Comparison of ENCODE assay signal across 1 cellular context in the genomic region with DNA sequence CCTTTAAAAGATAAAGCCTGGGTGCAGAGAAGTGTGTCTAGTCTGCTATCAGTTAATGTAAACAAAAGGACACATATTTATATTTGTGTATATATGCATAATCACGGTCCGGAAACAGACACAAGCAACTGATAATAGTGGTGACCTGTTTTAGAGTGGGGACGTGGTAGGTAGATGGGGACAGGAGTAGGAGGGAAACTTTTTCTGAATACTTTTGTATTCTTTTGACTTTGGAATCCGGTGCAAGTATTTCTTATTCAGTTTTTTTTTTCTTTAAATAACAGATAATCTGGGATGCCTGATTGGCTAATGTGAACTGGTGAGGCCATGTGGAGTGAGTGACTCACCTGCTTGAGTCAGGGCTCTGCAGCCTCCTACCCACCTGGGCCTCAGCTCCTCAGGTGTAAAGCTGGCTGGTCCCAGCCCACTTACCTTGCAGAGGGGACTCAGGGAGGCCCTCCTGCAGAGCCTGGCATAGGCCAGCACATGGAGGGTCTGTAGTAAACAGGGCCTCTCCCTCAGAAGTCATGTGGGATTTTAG.
TF ChIP-seq lines count a peak whose summit lies in the region.

No MANE protein-coding gene starts in this region.

TF ChIP-seq in K562, 482 proteins besides CTCF, POLR2A, EP300 and RAD21 (continued from another document and continues in another):
- peak; percentile 38; the same call in 1 of the 2 replicates for TF ChIP-seq NCOA1 (IDR thresholded peaks at IDR 0.05; ENCODE audit: low read depth)
- TF ChIP-seq, protein P1, sequence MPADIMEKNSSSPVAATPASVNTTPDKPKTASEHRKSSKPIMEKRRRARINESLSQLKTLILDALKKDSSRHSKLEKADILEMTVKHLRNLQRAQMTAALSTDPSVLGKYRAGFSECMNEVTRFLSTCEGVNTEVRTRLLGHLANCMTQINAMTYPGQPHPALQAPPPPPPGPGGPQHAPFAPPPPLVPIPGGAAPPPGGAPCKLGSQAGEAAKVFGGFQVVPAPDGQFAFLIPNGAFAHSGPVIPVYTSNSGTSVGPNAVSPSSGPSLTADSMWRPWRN (IDR thresholded peaks at IDR 0.05; ENCODE audit: low read depth), result peak; percentile 86
- no peak for TF ChIP-seq POLR3A (IDR thresholded peaks at IDR 0.05; ENCODE audit: borderline replicate concordance, extremely low read depth, insufficient read depth, insufficient read length)
- TF ChIP-seq, protein P2, sequence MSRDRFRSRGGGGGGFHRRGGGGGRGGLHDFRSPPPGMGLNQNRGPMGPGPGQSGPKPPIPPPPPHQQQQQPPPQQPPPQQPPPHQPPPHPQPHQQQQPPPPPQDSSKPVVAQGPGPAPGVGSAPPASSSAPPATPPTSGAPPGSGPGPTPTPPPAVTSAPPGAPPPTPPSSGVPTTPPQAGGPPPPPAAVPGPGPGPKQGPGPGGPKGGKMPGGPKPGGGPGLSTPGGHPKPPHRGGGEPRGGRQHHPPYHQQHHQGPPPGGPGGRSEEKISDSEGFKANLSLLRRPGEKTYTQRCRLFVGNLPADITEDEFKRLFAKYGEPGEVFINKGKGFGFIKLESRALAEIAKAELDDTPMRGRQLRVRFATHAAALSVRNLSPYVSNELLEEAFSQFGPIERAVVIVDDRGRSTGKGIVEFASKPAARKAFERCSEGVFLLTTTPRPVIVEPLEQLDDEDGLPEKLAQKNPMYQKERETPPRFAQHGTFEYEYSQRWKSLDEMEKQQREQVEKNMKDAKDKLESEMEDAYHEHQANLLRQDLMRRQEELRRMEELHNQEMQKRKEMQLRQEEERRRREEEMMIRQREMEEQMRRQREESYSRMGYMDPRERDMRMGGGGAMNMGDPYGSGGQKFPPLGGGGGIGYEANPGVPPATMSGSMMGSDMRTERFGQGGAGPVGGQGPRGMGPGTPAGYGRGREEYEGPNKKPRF (IDR thresholded peaks at IDR 0.05; ENCODE audit: low read depth, low read length), result no peak
- peak; percentile 89 for TF ChIP-seq TAL1 (IDR thresholded peaks at IDR 0.05)
- no peak for TF ChIP-seq SIN3A (IDR thresholded peaks at IDR 0.05; ENCODE audit: borderline replicate concordance in 2 of 2, control insufficient read depth in 1 of 2, low read depth in 2 of 2, low read length in 2 of 2)
- no peak for TF ChIP-seq TCFL5 (CRISPR knock-in tag; conservative IDR thresholded peaks at IDR 0.05)
- TF ChIP-seq ARID2 (IDR thresholded peaks at IDR 0.05), result no peak
- TF ChIP-seq PTTG1 (tag; IDR thresholded peaks at IDR 0.05; ENCODE audit: low read depth), result no peak
- TF ChIP-seq, protein P3, sequence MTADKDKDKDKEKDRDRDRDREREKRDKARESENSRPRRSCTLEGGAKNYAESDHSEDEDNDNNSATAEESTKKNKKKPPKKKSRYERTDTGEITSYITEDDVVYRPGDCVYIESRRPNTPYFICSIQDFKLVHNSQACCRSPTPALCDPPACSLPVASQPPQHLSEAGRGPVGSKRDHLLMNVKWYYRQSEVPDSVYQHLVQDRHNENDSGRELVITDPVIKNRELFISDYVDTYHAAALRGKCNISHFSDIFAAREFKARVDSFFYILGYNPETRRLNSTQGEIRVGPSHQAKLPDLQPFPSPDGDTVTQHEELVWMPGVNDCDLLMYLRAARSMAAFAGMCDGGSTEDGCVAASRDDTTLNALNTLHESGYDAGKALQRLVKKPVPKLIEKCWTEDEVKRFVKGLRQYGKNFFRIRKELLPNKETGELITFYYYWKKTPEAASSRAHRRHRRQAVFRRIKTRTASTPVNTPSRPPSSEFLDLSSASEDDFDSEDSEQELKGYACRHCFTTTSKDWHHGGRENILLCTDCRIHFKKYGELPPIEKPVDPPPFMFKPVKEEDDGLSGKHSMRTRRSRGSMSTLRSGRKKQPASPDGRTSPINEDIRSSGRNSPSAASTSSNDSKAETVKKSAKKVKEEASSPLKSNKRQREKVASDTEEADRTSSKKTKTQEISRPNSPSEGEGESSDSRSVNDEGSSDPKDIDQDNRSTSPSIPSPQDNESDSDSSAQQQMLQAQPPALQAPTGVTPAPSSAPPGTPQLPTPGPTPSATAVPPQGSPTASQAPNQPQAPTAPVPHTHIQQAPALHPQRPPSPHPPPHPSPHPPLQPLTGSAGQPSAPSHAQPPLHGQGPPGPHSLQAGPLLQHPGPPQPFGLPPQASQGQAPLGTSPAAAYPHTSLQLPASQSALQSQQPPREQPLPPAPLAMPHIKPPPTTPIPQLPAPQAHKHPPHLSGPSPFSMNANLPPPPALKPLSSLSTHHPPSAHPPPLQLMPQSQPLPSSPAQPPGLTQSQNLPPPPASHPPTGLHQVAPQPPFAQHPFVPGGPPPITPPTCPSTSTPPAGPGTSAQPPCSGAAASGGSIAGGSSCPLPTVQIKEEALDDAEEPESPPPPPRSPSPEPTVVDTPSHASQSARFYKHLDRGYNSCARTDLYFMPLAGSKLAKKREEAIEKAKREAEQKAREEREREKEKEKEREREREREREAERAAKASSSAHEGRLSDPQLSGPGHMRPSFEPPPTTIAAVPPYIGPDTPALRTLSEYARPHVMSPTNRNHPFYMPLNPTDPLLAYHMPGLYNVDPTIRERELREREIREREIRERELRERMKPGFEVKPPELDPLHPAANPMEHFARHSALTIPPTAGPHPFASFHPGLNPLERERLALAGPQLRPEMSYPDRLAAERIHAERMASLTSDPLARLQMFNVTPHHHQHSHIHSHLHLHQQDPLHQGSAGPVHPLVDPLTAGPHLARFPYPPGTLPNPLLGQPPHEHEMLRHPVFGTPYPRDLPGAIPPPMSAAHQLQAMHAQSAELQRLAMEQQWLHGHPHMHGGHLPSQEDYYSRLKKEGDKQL (CRISPR knock-in tag; IDR thresholded peaks at IDR 0.05; ENCODE audit: borderline replicate concordance), result no peak
- no peak for TF ChIP-seq ATF7 (IDR thresholded peaks at IDR 0.05)
- TF ChIP-seq, protein P4, sequence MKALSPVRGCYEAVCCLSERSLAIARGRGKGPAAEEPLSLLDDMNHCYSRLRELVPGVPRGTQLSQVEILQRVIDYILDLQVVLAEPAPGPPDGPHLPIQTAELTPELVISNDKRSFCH (CRISPR knock-in tag; IDR thresholded peaks at IDR 0.05), result no peak
- TF ChIP-seq, protein P4 (tag; IDR thresholded peaks at IDR 0.05), result no peak
- no peak for TF ChIP-seq ZNF124 (CRISPR knock-in tag; IDR thresholded peaks at IDR 0.05)
- peak; percentile 92 for TF ChIP-seq SOX6 (IDR thresholded peaks at IDR 0.05)
- TF ChIP-seq EGR1 (conservative IDR thresholded peaks at IDR 0.05), result no peak
- TF ChIP-seq LEF1 (IDR thresholded peaks at IDR 0.05), result peak; percentile 42; the same call in 1 of the 2 replicates
- TF ChIP-seq, protein P5, sequence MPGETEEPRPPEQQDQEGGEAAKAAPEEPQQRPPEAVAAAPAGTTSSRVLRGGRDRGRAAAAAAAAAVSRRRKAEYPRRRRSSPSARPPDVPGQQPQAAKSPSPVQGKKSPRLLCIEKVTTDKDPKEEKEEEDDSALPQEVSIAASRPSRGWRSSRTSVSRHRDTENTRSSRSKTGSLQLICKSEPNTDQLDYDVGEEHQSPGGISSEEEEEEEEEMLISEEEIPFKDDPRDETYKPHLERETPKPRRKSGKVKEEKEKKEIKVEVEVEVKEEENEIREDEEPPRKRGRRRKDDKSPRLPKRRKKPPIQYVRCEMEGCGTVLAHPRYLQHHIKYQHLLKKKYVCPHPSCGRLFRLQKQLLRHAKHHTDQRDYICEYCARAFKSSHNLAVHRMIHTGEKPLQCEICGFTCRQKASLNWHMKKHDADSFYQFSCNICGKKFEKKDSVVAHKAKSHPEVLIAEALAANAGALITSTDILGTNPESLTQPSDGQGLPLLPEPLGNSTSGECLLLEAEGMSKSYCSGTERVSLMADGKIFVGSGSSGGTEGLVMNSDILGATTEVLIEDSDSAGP (CRISPR knock-in tag; IDR thresholded peaks at IDR 0.05), result no peak
- TF ChIP-seq ZNF184 (CRISPR knock-in tag; IDR thresholded peaks at IDR 0.05), result no peak
- TF ChIP-seq, protein P6, sequence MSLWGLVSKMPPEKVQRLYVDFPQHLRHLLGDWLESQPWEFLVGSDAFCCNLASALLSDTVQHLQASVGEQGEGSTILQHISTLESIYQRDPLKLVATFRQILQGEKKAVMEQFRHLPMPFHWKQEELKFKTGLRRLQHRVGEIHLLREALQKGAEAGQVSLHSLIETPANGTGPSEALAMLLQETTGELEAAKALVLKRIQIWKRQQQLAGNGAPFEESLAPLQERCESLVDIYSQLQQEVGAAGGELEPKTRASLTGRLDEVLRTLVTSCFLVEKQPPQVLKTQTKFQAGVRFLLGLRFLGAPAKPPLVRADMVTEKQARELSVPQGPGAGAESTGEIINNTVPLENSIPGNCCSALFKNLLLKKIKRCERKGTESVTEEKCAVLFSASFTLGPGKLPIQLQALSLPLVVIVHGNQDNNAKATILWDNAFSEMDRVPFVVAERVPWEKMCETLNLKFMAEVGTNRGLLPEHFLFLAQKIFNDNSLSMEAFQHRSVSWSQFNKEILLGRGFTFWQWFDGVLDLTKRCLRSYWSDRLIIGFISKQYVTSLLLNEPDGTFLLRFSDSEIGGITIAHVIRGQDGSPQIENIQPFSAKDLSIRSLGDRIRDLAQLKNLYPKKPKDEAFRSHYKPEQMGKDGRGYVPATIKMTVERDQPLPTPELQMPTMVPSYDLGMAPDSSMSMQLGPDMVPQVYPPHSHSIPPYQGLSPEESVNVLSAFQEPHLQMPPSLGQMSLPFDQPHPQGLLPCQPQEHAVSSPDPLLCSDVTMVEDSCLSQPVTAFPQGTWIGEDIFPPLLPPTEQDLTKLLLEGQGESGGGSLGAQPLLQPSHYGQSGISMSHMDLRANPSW (CRISPR knock-in tag; IDR thresholded peaks at IDR 0.05), result no peak
- TF ChIP-seq MTA2 (IDR thresholded peaks at IDR 0.05; ENCODE audit: low read depth), result peak; percentile 40; the same call in 1 of the 2 replicates
- no peak for TF ChIP-seq FOXJ2 (tag; IDR thresholded peaks at IDR 0.05)
- peak in 1 of 2 experiments; percentile 63; a peak in 1 of 4 replicates for TF ChIP-seq ARNT (IDR thresholded peaks at IDR 0.05)
- TF ChIP-seq TCF3 (CRISPR knock-in tag; IDR thresholded peaks at IDR 0.05), result peak; percentile 82
- TF ChIP-seq MAFF (IDR thresholded peaks at IDR 0.05; ENCODE audit: low read length), result peak; percentile 14; the same call in 1 of the 2 replicates
- peak; percentile 41; the same call in 1 of the 2 replicates for TF ChIP-seq PML (IDR thresholded peaks at IDR 0.05; ENCODE audit: low read length)
- no peak for TF ChIP-seq POLR2AphosphoS2 (IDR thresholded peaks at IDR 0.05; ENCODE audit: low read length)
- TF ChIP-seq TOE1 (IDR thresholded peaks at IDR 0.05; ENCODE audit: borderline replicate concordance), result no peak
- no peak for TF ChIP-seq TOE1 (CRISPR knock-in tag; IDR thresholded peaks at IDR 0.05; ENCODE audit: borderline replicate concordance, low read depth)
- no peak for TF ChIP-seq ETV6 (IDR thresholded peaks at IDR 0.05; ENCODE audit: borderline replicate concordance in 1 of 2, low read depth in 2 of 2, low read length in 1 of 2)
- no peak for TF ChIP-seq ETV6 (CRISPR knock-in tag; IDR thresholded peaks at IDR 0.05; ENCODE audit: borderline replicate concordance)
- TF ChIP-seq, protein P7, sequence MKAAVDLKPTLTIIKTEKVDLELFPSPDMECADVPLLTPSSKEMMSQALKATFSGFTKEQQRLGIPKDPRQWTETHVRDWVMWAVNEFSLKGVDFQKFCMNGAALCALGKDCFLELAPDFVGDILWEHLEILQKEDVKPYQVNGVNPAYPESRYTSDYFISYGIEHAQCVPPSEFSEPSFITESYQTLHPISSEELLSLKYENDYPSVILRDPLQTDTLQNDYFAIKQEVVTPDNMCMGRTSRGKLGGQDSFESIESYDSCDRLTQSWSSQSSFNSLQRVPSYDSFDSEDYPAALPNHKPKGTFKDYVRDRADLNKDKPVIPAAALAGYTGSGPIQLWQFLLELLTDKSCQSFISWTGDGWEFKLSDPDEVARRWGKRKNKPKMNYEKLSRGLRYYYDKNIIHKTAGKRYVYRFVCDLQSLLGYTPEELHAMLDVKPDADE (conservative IDR thresholded peaks at IDR 0.05; ENCODE audit: control insufficient read depth, low read depth, low read length), result no peak
- TF ChIP-seq ZNF785 (CRISPR knock-in tag; IDR thresholded peaks at IDR 0.05), result no peak
- TF ChIP-seq ZNF232 (CRISPR knock-in tag; IDR thresholded peaks at IDR 0.05), result no peak
- TF ChIP-seq MIER1 (IDR thresholded peaks at IDR 0.05; ENCODE audit: low read depth), result no peak
- TF ChIP-seq IRF2 (CRISPR knock-in tag; IDR thresholded peaks at IDR 0.05), result no peak
- TF ChIP-seq ZNF780A (CRISPR knock-in tag; IDR thresholded peaks at IDR 0.05), result no peak
- no peak for TF ChIP-seq ETS2 (tag; IDR thresholded peaks at IDR 0.05; ENCODE audit: borderline replicate concordance, poor library complexity, severe bottlenecking)
- no peak for TF ChIP-seq ZC3H11A (IDR thresholded peaks at IDR 0.05; ENCODE audit: low read depth, low read length)
- TF ChIP-seq MCM5 (IDR thresholded peaks at IDR 0.05; ENCODE audit: low read depth), result no peak
- no peak for TF ChIP-seq SLC30A9 (CRISPR knock-in tag; IDR thresholded peaks at IDR 0.05)
- TF ChIP-seq NBN (IDR thresholded peaks at IDR 0.05; ENCODE audit: low read depth), result no peak; the same call in none of the 2 replicates
- TF ChIP-seq, protein P8, sequence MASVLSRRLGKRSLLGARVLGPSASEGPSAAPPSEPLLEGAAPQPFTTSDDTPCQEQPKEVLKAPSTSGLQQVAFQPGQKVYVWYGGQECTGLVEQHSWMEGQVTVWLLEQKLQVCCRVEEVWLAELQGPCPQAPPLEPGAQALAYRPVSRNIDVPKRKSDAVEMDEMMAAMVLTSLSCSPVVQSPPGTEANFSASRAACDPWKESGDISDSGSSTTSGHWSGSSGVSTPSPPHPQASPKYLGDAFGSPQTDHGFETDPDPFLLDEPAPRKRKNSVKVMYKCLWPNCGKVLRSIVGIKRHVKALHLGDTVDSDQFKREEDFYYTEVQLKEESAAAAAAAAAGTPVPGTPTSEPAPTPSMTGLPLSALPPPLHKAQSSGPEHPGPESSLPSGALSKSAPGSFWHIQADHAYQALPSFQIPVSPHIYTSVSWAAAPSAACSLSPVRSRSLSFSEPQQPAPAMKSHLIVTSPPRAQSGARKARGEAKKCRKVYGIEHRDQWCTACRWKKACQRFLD (CRISPR knock-in tag; IDR thresholded peaks at IDR 0.05), result no peak
- no peak for TF ChIP-seq KLF1 (tag; IDR thresholded peaks at IDR 0.05)
- no peak for TF ChIP-seq BCOR (IDR thresholded peaks at IDR 0.05)
- TF ChIP-seq TSC22D4 (tag; IDR thresholded peaks at IDR 0.05), result no peak
- TF ChIP-seq, protein P9, sequence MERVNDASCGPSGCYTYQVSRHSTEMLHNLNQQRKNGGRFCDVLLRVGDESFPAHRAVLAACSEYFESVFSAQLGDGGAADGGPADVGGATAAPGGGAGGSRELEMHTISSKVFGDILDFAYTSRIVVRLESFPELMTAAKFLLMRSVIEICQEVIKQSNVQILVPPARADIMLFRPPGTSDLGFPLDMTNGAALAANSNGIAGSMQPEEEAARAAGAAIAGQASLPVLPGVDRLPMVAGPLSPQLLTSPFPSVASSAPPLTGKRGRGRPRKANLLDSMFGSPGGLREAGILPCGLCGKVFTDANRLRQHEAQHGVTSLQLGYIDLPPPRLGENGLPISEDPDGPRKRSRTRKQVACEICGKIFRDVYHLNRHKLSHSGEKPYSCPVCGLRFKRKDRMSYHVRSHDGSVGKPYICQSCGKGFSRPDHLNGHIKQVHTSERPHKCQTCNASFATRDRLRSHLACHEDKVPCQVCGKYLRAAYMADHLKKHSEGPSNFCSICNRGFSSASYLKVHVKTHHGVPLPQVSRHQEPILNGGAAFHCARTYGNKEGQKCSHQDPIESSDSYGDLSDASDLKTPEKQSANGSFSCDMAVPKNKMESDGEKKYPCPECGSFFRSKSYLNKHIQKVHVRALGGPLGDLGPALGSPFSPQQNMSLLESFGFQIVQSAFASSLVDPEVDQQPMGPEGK (CRISPR knock-in tag; IDR thresholded peaks at IDR 0.05; ENCODE audit: borderline replicate concordance), result no peak
- no peak for TF ChIP-seq ZNF436 (CRISPR knock-in tag; IDR thresholded peaks at IDR 0.05)
- no peak for TF ChIP-seq SPI1 (IDR thresholded peaks at IDR 0.05; ENCODE audit: borderline replicate concordance, low read depth, low read length)
- TF ChIP-seq COPS2 (conservative IDR thresholded peaks at IDR 0.05), result no peak
